ENCODE assay signal across 8 cellular contexts in the genomic region with DNA sequence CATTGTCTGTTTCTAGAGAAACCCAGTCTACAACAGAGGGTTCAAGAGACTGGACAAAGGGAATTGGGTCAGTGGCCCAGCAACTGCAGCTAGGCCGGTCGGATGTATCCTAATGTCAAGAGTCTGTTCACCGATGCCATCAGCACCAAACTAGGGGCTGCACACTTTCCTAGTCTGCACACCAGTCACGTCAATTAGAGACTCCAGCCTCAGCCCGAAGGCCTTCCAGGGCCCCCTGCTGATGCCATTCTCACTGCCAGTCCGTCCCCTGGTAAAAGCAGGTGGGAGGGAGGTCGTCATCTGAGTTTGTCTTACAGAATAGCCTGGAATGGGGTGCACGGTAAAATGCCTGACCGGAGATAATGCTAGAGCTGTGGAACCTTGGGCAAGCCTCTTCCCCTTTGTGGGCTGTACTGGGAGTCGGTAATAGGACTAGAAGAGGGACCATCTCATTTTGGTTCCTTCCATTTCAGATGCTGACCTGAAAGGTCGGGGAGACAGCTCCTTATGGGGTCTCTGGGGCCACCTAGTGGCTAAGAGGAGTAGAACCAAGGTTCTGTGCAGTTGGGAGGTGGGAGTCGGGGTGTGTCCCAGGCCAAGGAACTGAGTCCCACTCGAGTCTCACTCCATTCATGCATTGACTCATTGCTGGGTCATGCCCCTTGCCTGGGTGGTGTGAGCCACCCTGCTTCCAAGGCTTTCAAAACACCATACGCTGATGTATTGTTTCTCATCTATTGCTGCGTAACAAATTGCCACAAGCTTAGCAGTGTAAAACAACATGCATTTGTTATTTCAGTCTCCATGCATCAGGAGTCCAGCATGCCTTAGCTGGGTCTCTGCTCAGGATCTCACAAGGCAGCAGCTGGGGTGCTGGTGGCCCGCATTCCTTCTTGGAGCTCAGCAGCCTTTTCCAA. TPM values are rescaled to one million over a fixed set of nuclear protein-coding genes. Genes with fewer than 3 reads are reported as not detected.
A peak's percentile ranks its signal among the peaks of the same experiment; 100 is the strongest.
DNase-seq lines count a peak whose midpoint lies in the region; ATAC-seq and TF ChIP-seq lines count a peak whose summit lies in the region.

No MANE protein-coding gene starts in this region.

- no peak overlapping the region for H3K9ac ChIP-seq in MM.1S (ENCODE audit: low read length)

- H4K20me1 ChIP-seq in MM.1S (ENCODE audit: insufficient read depth, low read length), result no peaks in the 10 kb centered on the region

- no peaks in the 10 kb centered on the region for H3K27me3 Mint-ChIP-seq in activated naive CD4-positive, alpha-beta T cell treated with anti-CD3 and anti-CD28 coated beads, Interleukin-2, amount 50 U/mL, for 24 hours

- no peaks in the 10 kb centered on the region for H3K9me2 ChIP-seq in MM.1S (replicated peaks; ENCODE audit: insufficient read depth, low read length)

- H3K36me3 Mint-ChIP-seq in activated naive CD4-positive, alpha-beta T cell treated with anti-CD3 and anti-CD28 coated beads, Interleukin-2, amount 50 U/mL, for 24 hours, result no peaks in the 10 kb centered on the region

- no peaks in the 10 kb centered on the region for H3K36me3 ChIP-seq in MM.1S (replicated peaks; ENCODE audit: insufficient read depth, low read length)

- no peaks in the 10 kb centered on the region for H3K9me3 Mint-ChIP-seq in activated naive CD4-positive, alpha-beta T cell treated with anti-CD3 and anti-CD28 coated beads, Interleukin-2, amount 50 U/mL, for 24 hours

- no peak for ATAC-seq in GM21576 (IDR thresholded peaks at IDR 0.05; ENCODE audit: unreplicated experiment)

- H3K4me1 Mint-ChIP-seq in activated naive CD4-positive, alpha-beta T cell treated with anti-CD3 and anti-CD28 coated beads, Interleukin-2, amount 50 U/mL, for 24 hours, result peaks cover 21% of the 10 kb centered on the region

- H3K27ac ChIP-seq in MM.1S (ENCODE audit: low read length), result no peak overlapping the region

- intact Hi-C loops in head of caudate nucleus (cut with DNase I) (no loop called here), posterior vena cava (cut with DNase I) (no loop called here)

- H3K4me1 ChIP-seq in MM.1S (ENCODE audit: low read length), result no peaks in the 10 kb centered on the region; the same call in 1 of the 2 replicates

- no peak overlapping the region for H3K4me3 ChIP-seq in MM.1S (ENCODE audit: low read length)

- TF ChIP-seq CTCF in GM12874 (IDR thresholded peaks at IDR 0.05; ENCODE audit: insufficient read depth, low read depth, low read length) (peak; percentile 86), MM.1S (IDR thresholded peaks at IDR 0.05; ENCODE audit: low read length) (peak; percentile 87)

- no peaks in the 10 kb centered on the region for H3K27me3 ChIP-seq in MM.1S (replicated peaks; ENCODE audit: insufficient read depth, low read length)

- H3K4me2 ChIP-seq in MM.1S (ENCODE audit: low read depth, low read length), result no peak overlapping the region

- H3F3A ChIP-seq in MM.1S (ENCODE audit: insufficient read depth, low read length), result peaks cover 11% of the 10 kb centered on the region; the same call in 1 of the 2 replicates

- DNase-seq in 8988T (peak; percentile 81), MM.1S (peak; percentile 68), SIG-M5 (lab: John Stamatoyannopoulos, UW) (peak; percentile 49), head of caudate nucleus (peak in 41 of 42 donors; percentile 52 to 89 (median 74)), posterior vena cava (ENCODE audit: low spot score) (peak; percentile 78)

- H3K27ac Mint-ChIP-seq in activated naive CD4-positive, alpha-beta T cell treated with anti-CD3 and anti-CD28 coated beads, Interleukin-2, amount 50 U/mL, for 24 hours, result peak overlapping the region; percentile 12

- H3K9me3 ChIP-seq in MM.1S (replicated peaks; ENCODE audit: insufficient read depth, low read length), result no peaks in the 10 kb centered on the region

- no peak overlapping the region for H3K4me3 Mint-ChIP-seq in activated naive CD4-positive, alpha-beta T cell treated with anti-CD3 and anti-CD28 coated beads, Interleukin-2, amount 50 U/mL, for 24 hours

- H2AFZ ChIP-seq in MM.1S (ENCODE audit: low read length), result no peak overlapping the region

- H3K79me2 ChIP-seq in MM.1S (ENCODE audit: low read length), result peaks cover 10% of the 10 kb centered on the region; the same call in 1 of the 2 replicates

RNA-seq across cellular contexts. Expression of gene SOX12, which starts 5.1 kb away (rescaled TPM):
- total RNA-seq in posterior vena cava, result 1 to 10 TPM; 6.6 to 9.5 TPM

RNA-seq across cellular contexts. Expression of gene NRSN2, which starts 16.4 kb away (rescaled TPM):
- 10 to 100 TPM; 44.2 to 51.0 TPM for total RNA-seq in posterior vena cava

RNA-seq across cellular contexts. Expression of gene ZCCHC3, which starts 33.1 kb away (rescaled TPM):
- 10 to 100 TPM; 10.1 to 10.9 TPM for total RNA-seq in posterior vena cava

RNA-seq across cellular contexts. Expression of gene C20orf96, which starts 39.9 kb away (rescaled TPM):
- 1 to 10 TPM; 4.3 to 4.5 TPM for total RNA-seq in posterior vena cava

RNA-seq across cellular contexts. Expression of gene TRIB3, which starts 50.1 kb away (rescaled TPM):
- total RNA-seq in posterior vena cava, result 10 to 100 TPM in 1 of 2 donors, 1 to 10 TPM in 1; 7.8 to 12.6 TPM
